Comparison of ENCODE assay signal across 16 cellular contexts in the genomic region with DNA sequence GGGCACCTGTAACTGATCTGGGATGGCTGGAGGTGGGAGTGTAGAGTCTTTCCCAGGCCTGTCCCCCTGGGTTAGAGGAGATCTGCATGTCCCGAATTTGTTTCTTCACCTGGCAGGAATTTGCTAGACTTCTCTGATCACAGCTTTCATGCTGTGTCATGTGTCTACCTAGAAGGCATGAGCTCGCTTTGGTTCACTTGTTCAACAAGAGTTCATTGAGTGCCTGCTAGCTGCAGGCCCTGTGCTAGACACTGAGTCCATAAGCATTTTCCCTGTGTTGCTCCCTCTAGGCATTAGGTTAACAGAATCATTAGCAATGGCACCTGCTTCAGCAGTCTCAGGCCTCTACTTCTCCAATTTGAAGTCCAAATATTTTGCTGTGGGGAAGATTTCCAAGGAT.
DNase-seq lines count a peak whose midpoint lies in the region; ATAC-seq and TF ChIP-seq lines count a peak whose summit lies in the region.
"Had no signal": no experiment of that assay in that cellular context is flagged by ENCODE, and none has a peak within 500 bp of the region (broad histone marks: within the 10 kb centered on the region; RNA-seq: fewer than 3 reads in every experiment).

No MANE protein-coding gene starts in this region.

- H3K36me3 ChIP-seq in thyroid gland (peaks cover 32 to 44% of the 10 kb centered on the region in 2 donors), spleen (peaks cover 3 to 100% (median 76%) of the 10 kb centered on the region in 6 donors)

- H3K36me3 Mint-ChIP-seq in T-helper 17 cell (ENCODE audit: low read depth) (peaks cover 20% of the 10 kb centered on the region), neural crest cell (ENCODE audit: low read depth) (peaks cover 27% of the 10 kb centered on the region)

- H3K27me3 ChIP-seq in right cardiac atrium (ENCODE audit: control insufficient read depth, insufficient read depth): no peaks in the 10 kb centered on the region
- no peaks in the 10 kb centered on the region for H3K27me3 ChIP-seq in thyroid gland
- H3K27me3 ChIP-seq in spleen (replicated peaks in 1 of 7): no peaks in the 10 kb centered on the region
- H3K27me3 ChIP-seq: BLaER1 treated with 17β-estradiol and CSF1 and Interleukin-3, amounts not matched to agents 10 nM and 100 nM had no signal

- no peaks in the 10 kb centered on the region for H3K27me3 Mint-ChIP-seq in T-helper 17 cell
- no peaks in the 10 kb centered on the region for H3K27me3 Mint-ChIP-seq in neural crest cell (ENCODE audit: low read depth)
- H3K27me3 Mint-ChIP-seq: CD4-positive, CD25-positive, alpha-beta regulatory T cell had no signal

- DNase-seq in Right ventricle myocardium superior (no peak), right cardiac atrium (no peak), T-helper 17 cell (no peak), neural crest cell (ENCODE audit: low read depth, low spot score) (no peak), thyroid gland (peak; percentile 61 to 64), GM19238 (ENCODE audit: insufficient read length, low spot score) (no peak), spleen (no peak)
- DNase-seq: 8988T; ACHN; CD4-positive, CD25-positive, alpha-beta regulatory T cell; DMS53; GF-D8; GM23248 had no signal

- H3K4me1 Mint-ChIP-seq in T-helper 17 cell (peaks cover 2% of the 10 kb centered on the region), neural crest cell (no peaks in the 10 kb centered on the region)

- H3K27ac Mint-ChIP-seq in T-helper 17 cell (peak overlapping the region; percentile 88), neural crest cell (ENCODE audit: unreplicated experiment) (peak overlapping the region; percentile 31)

- TF ChIP-seq CTCF in neural crest cell (conservative IDR thresholded peaks at IDR 0.05) (no peak), thyroid gland (IDR thresholded peaks at IDR 0.05) (no peak), spleen (IDR thresholded peaks at IDR 0.05 in 8 of 11, conservative IDR thresholded peaks at IDR 0.05 in 3 of 11) (no peak)

- H3K4me3 Mint-ChIP-seq in T-helper 17 cell: no peak overlapping the region
- H3K4me3 Mint-ChIP-seq in neural crest cell: no peak overlapping the region
- H3K4me3 Mint-ChIP-seq: CD4-positive, CD25-positive, alpha-beta regulatory T cell had no signal

- 93% methylated on average over 2 of the region's 2 CpGs for WGBS in right cardiac atrium
- WGBS in thyroid gland, 2 donors: 48 to 58% methylated on average over 2 of the region's 2 CpGs
- 86 to 100% (median 96%) methylated on average over 2 of the region's 2 CpGs for WGBS in spleen, 5 donors

- TF ChIP-seq POLR2A in thyroid gland (IDR thresholded peaks at IDR 0.05): no peak
- no peak for TF ChIP-seq POLR2A in spleen (IDR thresholded peaks at IDR 0.05)

- H3K9me3 ChIP-seq in right cardiac atrium (ENCODE audit: control insufficient read depth, low read length) (no peaks in the 10 kb centered on the region), T-helper 17 cell (ENCODE audit: control insufficient read depth, low read length, poor library complexity, severe bottlenecking) (no peaks in the 10 kb centered on the region), thyroid gland (no peaks in the 10 kb centered on the region), spleen (peaks cover 0 to 9% (median 0%) of the 10 kb centered on the region in 8 donors)
- H3K9me3 ChIP-seq: BLaER1 treated with 17β-estradiol and CSF1 and Interleukin-3, amounts not matched to agents 10 nM and 100 nM had no signal

- intact Hi-C loops in Right ventricle myocardium superior (cut with DNase I) (loop anchor here (10.0 kb wide), 1 partner anchor 148 kb away; a partner anchor contains a TSS), right cardiac atrium (cut with DNase I) (no loop called here), thyroid gland (cut with DNase I) (no loop called here), spleen (cut with DNase I; ENCODE audit: low total_unique reads) (no loop called here)

- H3K9me3 Mint-ChIP-seq in neural crest cell: no peaks in the 10 kb centered on the region

- H3K4me3 ChIP-seq in right cardiac atrium (ENCODE audit: low read length): no peak overlapping the region
- no peak overlapping the region for H3K4me3 ChIP-seq in thyroid gland (replicated peaks in 1 of 3)
- H3K4me3 ChIP-seq in spleen: no peak overlapping the region
- H3K4me3 ChIP-seq: BLaER1 treated with 17β-estradiol and CSF1 and Interleukin-3, amounts not matched to agents 10 nM and 100 nM; GM23248 had no signal

- peaks cover 2% of the 10 kb centered on the region for H3K4me1 ChIP-seq in right cardiac atrium (ENCODE audit: control insufficient read depth, insufficient read depth, low read length)
- peaks cover 10 to 13% of the 10 kb centered on the region in 2 donors for H3K4me1 ChIP-seq in thyroid gland
- H3K4me1 ChIP-seq in spleen: no peaks in the 10 kb centered on the region
- H3K4me1 ChIP-seq: BLaER1 treated with 17β-estradiol and CSF1 and Interleukin-3, amounts not matched to agents 10 nM and 100 nM had no signal

- H3K27ac ChIP-seq in right cardiac atrium (ENCODE audit: low read length) (no peak overlapping the region), thyroid gland (peak overlapping the region; percentile 68 to 79 (median 72)), spleen (no peak overlapping the region)
- H3K27ac ChIP-seq: BLaER1 treated with 17β-estradiol and CSF1 and Interleukin-3, amounts not matched to agents 10 nM and 100 nM; GM23248 had no signal

- ATAC-seq in Right ventricle myocardium superior (ENCODE audit: poor library complexity) (peak; percentile 3), right cardiac atrium (no peak), T-helper 17 cell (no peak)
- ATAC-seq: HCT116, HepG2 had no signal

Comparison
In these comparisons a context has a peak if more than half of its experiments do, and no peak if none do; other contexts are left out.
1. DNase-seq: peak in thyroid gland (2 of 2); none in Right ventricle myocardium superior (single experiment), right cardiac atrium (0 of 3), T-helper 17 cell (0 of 3), neural crest cell (single experiment), GM19238 (single experiment) and spleen (single experiment).
2. H3K27ac ChIP-seq: peak in thyroid gland (3 of 3); none in right cardiac atrium (single experiment) and spleen (0 of 8).